Comparison of ENCODE assay signal across 21 cellular contexts in the genomic region with DNA sequence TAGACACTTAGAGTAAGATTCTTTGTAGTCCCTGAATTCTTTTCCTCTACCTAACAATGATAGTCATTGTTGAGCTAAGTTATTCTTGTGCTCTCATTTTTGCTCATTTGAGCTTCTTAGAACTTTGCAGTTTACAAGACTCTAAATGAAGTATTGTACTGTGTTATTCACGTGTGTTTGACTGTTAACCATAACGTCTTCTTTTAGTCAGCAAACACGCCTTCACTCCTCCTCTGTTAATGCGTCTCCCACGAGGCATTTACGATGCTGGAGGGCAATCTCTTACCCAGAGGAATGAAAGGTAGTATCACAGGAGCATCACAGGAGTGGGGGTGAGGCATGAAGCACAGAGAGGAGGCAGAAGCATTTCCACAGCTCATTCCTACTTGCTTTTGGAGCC. TPM values are rescaled to one million over a fixed set of nuclear protein-coding genes. Genes with fewer than 3 reads are reported as not detected.
A peak's percentile ranks its signal among the peaks of the same experiment; 100 is the strongest.
DNase-seq lines count a peak whose midpoint lies in the region; ATAC-seq and TF ChIP-seq lines count a peak whose summit lies in the region.
"Had no signal": no experiment of that assay in that cellular context is flagged by ENCODE, and none has a peak within 500 bp of the region (broad histone marks: within the 10 kb centered on the region; RNA-seq: fewer than 3 reads in every experiment).

No MANE protein-coding gene starts in this region.

- CTCF ChIA-PET in WTC11 (lab: Charles Lee): no interaction called here
- CTCF ChIA-PET in activated naive CD4-positive, alpha-beta T cell treated with anti-CD3 and anti-CD28 coated beads, Interleukin-2, amount 10 ng/mL, durations not matched to agents 7 days and 5 days (lab: Charles Lee): interaction anchor here (0.7 kb wide), 1 partner anchor 125 kb away, joined by 3 read pairs; no protein-coding TSS in a partner anchor

- no peaks in the 10 kb centered on the region for H3K27me3 ChIP-seq in suprapubic skin
- H3K27me3 ChIP-seq: BE2C had no signal

- H3K36me3 ChIP-seq in suprapubic skin: no peaks in the 10 kb centered on the region
- H3K36me3 ChIP-seq: BE2C had no signal

- no peaks in the 10 kb centered on the region for H3K9me3 ChIP-seq in suprapubic skin
- H3K9me3 ChIP-seq: BE2C, SK-N-SH had no signal

- H3K9me3 Mint-ChIP-seq in activated CD4-positive, alpha-beta T cell treated with anti-CD3 and anti-CD28 coated beads, Interleukin-2, amount 10 ng/mL, durations not matched to agents 24 days and 14 days: no peaks in the 10 kb centered on the region
- H3K9me3 Mint-ChIP-seq in WTC11: no peaks in the 10 kb centered on the region
- no peaks in the 10 kb centered on the region for H3K9me3 Mint-ChIP-seq in activated naive CD4-positive, alpha-beta T cell treated with anti-CD3 and anti-CD28 coated beads, Interleukin-2, amount 10 ng/mL, durations not matched to agents 7 days and 5 days
- no peaks in the 10 kb centered on the region for H3K9me3 Mint-ChIP-seq in activated T-helper 2 cell treated with anti-CD3 and anti-CD28 coated beads, Interferon-gamma antibody, Interleukin-2, Interleukin-4, amounts not matched to agents 10 μg/mL and 5 μg/mL and 100 μg/mL, durations not matched to agents 14 hours and 24 hours and 36 hours
- H3K9me3 Mint-ChIP-seq in activated naive CD8-positive, alpha-beta T cell treated with anti-CD3 and anti-CD28 coated beads, Interleukin-2, amount 50 U/mL, for 24 hours: no peaks in the 10 kb centered on the region
- H3K9me3 Mint-ChIP-seq: CD4-positive, alpha-beta T cell had no signal

- TF ChIP-seq POLR2A in suprapubic skin (IDR thresholded peaks at IDR 0.05): no peak

- POLR2A ChIA-PET in WTC11 (lab: Charles Lee): no interaction called here

- ATAC-seq in WTC11: no peak
- ATAC-seq in activated naive CD8-positive, alpha-beta T cell treated with anti-CD3 and anti-CD28 coated beads, Interleukin-2, amount 50 U/mL, for 24 hours: no peak
- ATAC-seq: Panc1, Right ventricle myocardium inferior had no signal

- no peak overlapping the region for H3K4me3 Mint-ChIP-seq in activated CD4-positive, alpha-beta T cell treated with anti-CD3 and anti-CD28 coated beads, Interleukin-2, amount 10 ng/mL, durations not matched to agents 24 days and 14 days
- H3K4me3 Mint-ChIP-seq in WTC11: no peak overlapping the region
- H3K4me3 Mint-ChIP-seq in activated naive CD4-positive, alpha-beta T cell treated with anti-CD3 and anti-CD28 coated beads, Interleukin-2, amount 10 ng/mL, durations not matched to agents 7 days and 5 days: no peak overlapping the region
- H3K4me3 Mint-ChIP-seq in activated T-helper 2 cell treated with anti-CD3 and anti-CD28 coated beads, Interferon-gamma antibody, Interleukin-2, Interleukin-4, amounts not matched to agents 10 μg/mL and 5 μg/mL and 100 μg/mL, durations not matched to agents 14 hours and 24 hours and 36 hours (ENCODE audit: low read depth): no peak overlapping the region
- no peak overlapping the region for H3K4me3 Mint-ChIP-seq in activated naive CD8-positive, alpha-beta T cell treated with anti-CD3 and anti-CD28 coated beads, Interleukin-2, amount 50 U/mL, for 24 hours
- H3K4me3 Mint-ChIP-seq: CD4-positive, alpha-beta T cell had no signal

- WGBS in suprapubic skin: 46% methylated on average over 6 of the region's 6 CpGs

- no peak for TF ChIP-seq EP300 in suprapubic skin (IDR thresholded peaks at IDR 0.05)

- peak; percentile 45 for DNase-seq in activated CD4-positive, alpha-beta T cell treated with anti-CD3 and anti-CD28 coated beads, Interleukin-2, amount 10 ng/mL, durations not matched to agents 24 days and 14 days
- no peak for DNase-seq in activated CD4-positive, alpha-beta T cell treated with anti-CD3 and anti-CD28 coated beads, Interleukin-2, amount 50 U/mL, for 48 hours
- DNase-seq in WTC11 (ENCODE audit: low spot score) (no peak), islet precursor cell (peak; percentile 83), suprapubic skin (ENCODE audit: low spot score in 2 of 2) (no peak)
- no peak for DNase-seq in activated naive CD4-positive, alpha-beta T cell treated with anti-CD3 and anti-CD28 coated beads, Interleukin-2, amount 10 ng/mL, durations not matched to agents 7 days and 5 days
- no peak for DNase-seq in activated T-helper 2 cell treated with anti-CD3 and anti-CD28 coated beads, Interferon-gamma antibody, Interleukin-2, Interleukin-4, amounts not matched to agents 10 μg/mL and 5 μg/mL and 100 μg/mL, durations not matched to agents 14 hours and 24 hours and 36 hours (ENCODE audit: low spot score)
- no peak for DNase-seq in activated naive CD8-positive, alpha-beta T cell treated with anti-CD3 and anti-CD28 coated beads, Interleukin-2, amount 50 U/mL, for 24 hours
- DNase-seq: 8988T; BE2C; Calu3; CD4-positive, alpha-beta T cell; DMS53; GM23248; KBM-7; NCI-H1436 treated with DMSO at 0.1 percent for 48 hours; NCI-H2081; SK-N-SH had no signal

- no peak overlapping the region for H3K27ac Mint-ChIP-seq in activated CD4-positive, alpha-beta T cell treated with anti-CD3 and anti-CD28 coated beads, Interleukin-2, amount 10 ng/mL, durations not matched to agents 24 days and 14 days
- H3K27ac Mint-ChIP-seq in WTC11: peak overlapping the region; percentile 27; the same call in 1 of the 2 replicates
- H3K27ac Mint-ChIP-seq in activated naive CD4-positive, alpha-beta T cell treated with anti-CD3 and anti-CD28 coated beads, Interleukin-2, amount 10 ng/mL, durations not matched to agents 7 days and 5 days: no peak overlapping the region
- H3K27ac Mint-ChIP-seq in activated T-helper 2 cell treated with anti-CD3 and anti-CD28 coated beads, Interferon-gamma antibody, Interleukin-2, Interleukin-4, amounts not matched to agents 10 μg/mL and 5 μg/mL and 100 μg/mL, durations not matched to agents 14 hours and 24 hours and 36 hours: no peak overlapping the region
- no peak overlapping the region for H3K27ac Mint-ChIP-seq in activated naive CD8-positive, alpha-beta T cell treated with anti-CD3 and anti-CD28 coated beads, Interleukin-2, amount 50 U/mL, for 24 hours
- H3K27ac Mint-ChIP-seq: CD4-positive, alpha-beta T cell had no signal

- H3K4me1 ChIP-seq in suprapubic skin: no peaks in the 10 kb centered on the region
- H3K4me1 ChIP-seq: BE2C had no signal

- intact Hi-C loops in activated CD4-positive, alpha-beta T cell treated with anti-CD3 and anti-CD28 coated beads, Interleukin-2, amount 10 ng/mL, durations not matched to agents 24 days and 14 days (cut with micrococcal nuclease): loop anchor here (10.0 kb wide), 1 partner anchor 122 kb away; no protein-coding TSS in a partner anchor
- intact Hi-C loops in activated T-helper 2 cell treated with anti-CD3 and anti-CD28 coated beads, Interferon-gamma antibody, Interleukin-2, Interleukin-4, amounts not matched to agents 10 μg/mL and 5 μg/mL and 100 μg/mL, durations not matched to agents 14 hours and 24 hours and 36 hours (cut with micrococcal nuclease): loop anchor here (10.0 kb wide), 1 partner anchor 132 kb away; no protein-coding TSS in a partner anchor

- H3K4me3 ChIP-seq in suprapubic skin: no peak overlapping the region
- H3K4me3 ChIP-seq: GM23248 had no signal

- no peaks in the 10 kb centered on the region for H3K36me3 Mint-ChIP-seq in activated CD4-positive, alpha-beta T cell treated with anti-CD3 and anti-CD28 coated beads, Interleukin-2, amount 10 ng/mL, durations not matched to agents 24 days and 14 days (ENCODE audit: low read depth)
- H3K36me3 Mint-ChIP-seq in WTC11: no peaks in the 10 kb centered on the region
- no peaks in the 10 kb centered on the region for H3K36me3 Mint-ChIP-seq in activated naive CD4-positive, alpha-beta T cell treated with anti-CD3 and anti-CD28 coated beads, Interleukin-2, amount 10 ng/mL, durations not matched to agents 7 days and 5 days
- no peaks in the 10 kb centered on the region for H3K36me3 Mint-ChIP-seq in activated T-helper 2 cell treated with anti-CD3 and anti-CD28 coated beads, Interferon-gamma antibody, Interleukin-2, Interleukin-4, amounts not matched to agents 10 μg/mL and 5 μg/mL and 100 μg/mL, durations not matched to agents 14 hours and 24 hours and 36 hours (ENCODE audit: low read depth)
- H3K36me3 Mint-ChIP-seq in activated naive CD8-positive, alpha-beta T cell treated with anti-CD3 and anti-CD28 coated beads, Interleukin-2, amount 50 U/mL, for 24 hours (ENCODE audit: low read depth): no peaks in the 10 kb centered on the region

- no peaks in the 10 kb centered on the region for H3K4me1 Mint-ChIP-seq in activated CD4-positive, alpha-beta T cell treated with anti-CD3 and anti-CD28 coated beads, Interleukin-2, amount 10 ng/mL, durations not matched to agents 24 days and 14 days
- peaks cover 4% of the 10 kb centered on the region for H3K4me1 Mint-ChIP-seq in WTC11
- no peaks in the 10 kb centered on the region for H3K4me1 Mint-ChIP-seq in activated naive CD4-positive, alpha-beta T cell treated with anti-CD3 and anti-CD28 coated beads, Interleukin-2, amount 10 ng/mL, durations not matched to agents 7 days and 5 days
- peaks cover 14% of the 10 kb centered on the region for H3K4me1 Mint-ChIP-seq in activated T-helper 2 cell treated with anti-CD3 and anti-CD28 coated beads, Interferon-gamma antibody, Interleukin-2, Interleukin-4, amounts not matched to agents 10 μg/mL and 5 μg/mL and 100 μg/mL, durations not matched to agents 14 hours and 24 hours and 36 hours (ENCODE audit: low read depth)
- H3K4me1 Mint-ChIP-seq in activated naive CD8-positive, alpha-beta T cell treated with anti-CD3 and anti-CD28 coated beads, Interleukin-2, amount 50 U/mL, for 24 hours: no peaks in the 10 kb centered on the region

- no peak overlapping the region for H3K27ac ChIP-seq in suprapubic skin
- H3K27ac ChIP-seq: GM23248 had no signal

- no peak for TF ChIP-seq CTCF in WTC11 (IDR thresholded peaks at IDR 0.05)
- no peak for TF ChIP-seq CTCF in suprapubic skin (IDR thresholded peaks at IDR 0.05)

- peaks cover 28% of the 10 kb centered on the region for H3K27me3 Mint-ChIP-seq in activated CD4-positive, alpha-beta T cell treated with anti-CD3 and anti-CD28 coated beads, Interleukin-2, amount 10 ng/mL, durations not matched to agents 24 days and 14 days
- H3K27me3 Mint-ChIP-seq in WTC11 (ENCODE audit: low read depth): no peaks in the 10 kb centered on the region
- peaks cover 16% of the 10 kb centered on the region for H3K27me3 Mint-ChIP-seq in activated naive CD4-positive, alpha-beta T cell treated with anti-CD3 and anti-CD28 coated beads, Interleukin-2, amount 10 ng/mL, durations not matched to agents 7 days and 5 days
- peaks cover 7% of the 10 kb centered on the region for H3K27me3 Mint-ChIP-seq in activated T-helper 2 cell treated with anti-CD3 and anti-CD28 coated beads, Interferon-gamma antibody, Interleukin-2, Interleukin-4, amounts not matched to agents 10 μg/mL and 5 μg/mL and 100 μg/mL, durations not matched to agents 14 hours and 24 hours and 36 hours (ENCODE audit: low read depth)
- no peaks in the 10 kb centered on the region for H3K27me3 Mint-ChIP-seq in activated naive CD8-positive, alpha-beta T cell treated with anti-CD3 and anti-CD28 coated beads, Interleukin-2, amount 50 U/mL, for 24 hours

RNA-seq across cellular contexts. Expression of a gene that starts 14.8 kb away (rescaled TPM):
- total RNA-seq in activated CD4-positive, alpha-beta T cell treated with anti-CD3 and anti-CD28 coated beads, Interleukin-2, amount 10 ng/mL, durations not matched to agents 24 days and 14 days: 2.5 and 3.0 TPM in 2 replicates
- total RNA-seq in WTC11 (2021) (0.07 TPM in 1 of 3 replicates, not detected in the others), suprapubic skin (1 to 10 TPM; 1.1 to 4.2 (median 2.4) TPM)
- total RNA-seq in activated T-helper 2 cell treated with anti-CD3 and anti-CD28 coated beads, Interferon-gamma antibody, Interleukin-2, Interleukin-4, amounts not matched to agents 10 μg/mL and 5 μg/mL and 100 μg/mL, durations not matched to agents 14 hours and 24 hours and 36 hours: 0.18 and 0.34 TPM in 2 replicates
- total RNA-seq: Calu3, GM23248, NCI-H460 had no signal

RNA-seq across cellular contexts. Expression of a gene that starts 23.5 kb away (rescaled TPM):
- 1.0 and 1.4 TPM in 2 replicates for total RNA-seq in activated CD4-positive, alpha-beta T cell treated with anti-CD3 and anti-CD28 coated beads, Interleukin-2, amount 10 ng/mL, durations not matched to agents 24 days and 14 days
- total RNA-seq in WTC11 (2021): 0.16 TPM in 1 of 3 replicates, not detected in the others
- total RNA-seq in activated T-helper 2 cell treated with anti-CD3 and anti-CD28 coated beads, Interferon-gamma antibody, Interleukin-2, Interleukin-4, amounts not matched to agents 10 μg/mL and 5 μg/mL and 100 μg/mL, durations not matched to agents 14 hours and 24 hours and 36 hours: 1.1 and 1.2 TPM in 2 replicates
- total RNA-seq in suprapubic skin: 10 to 100 TPM; 14.7 to 44.3 (median 30.9) TPM
- total RNA-seq: CD4-positive, alpha-beta T cell; NCI-H460; Right ventricle myocardium inferior had no signal

RNA-seq across cellular contexts. Expression of a gene that starts 36.2 kb away (rescaled TPM):
- total RNA-seq in activated CD4-positive, alpha-beta T cell treated with anti-CD3 and anti-CD28 coated beads, Interleukin-2, amount 10 ng/mL, durations not matched to agents 24 days and 14 days: not detected in 2 replicates
- total RNA-seq in WTC11 (2021): not detected in 3 replicates
- not detected in 2 replicates for total RNA-seq in activated T-helper 2 cell treated with anti-CD3 and anti-CD28 coated beads, Interferon-gamma antibody, Interleukin-2, Interleukin-4, amounts not matched to agents 10 μg/mL and 5 μg/mL and 100 μg/mL, durations not matched to agents 14 hours and 24 hours and 36 hours
- total RNA-seq in suprapubic skin: 1 to 10 TPM in 2 of 4 donors, under 1 TPM in 2; 0.53 to 3.4 (median 1.3) TPM
- total RNA-seq: Calu3, GM23248, NCI-H460 had no signal

Comparison
In these comparisons a context has a peak if more than half of its experiments do, and no peak if none do; other contexts are left out.
1. DNase-seq: peak in activated CD4-positive, alpha-beta T cell treated with anti-CD3 and anti-CD28 coated beads, Interleukin-2, amount 10 ng/mL, durations not matched to agents 24 days and 14 days (single experiment) and islet precursor cell (single experiment); none in activated CD4-positive, alpha-beta T cell treated with anti-CD3 and anti-CD28 coated beads, Interleukin-2, amount 50 U/mL, for 48 hours (0 of 2), WTC11 (single experiment), activated naive CD4-positive, alpha-beta T cell treated with anti-CD3 and anti-CD28 coated beads, Interleukin-2, amount 10 ng/mL, durations not matched to agents 7 days and 5 days (single experiment), activated T-helper 2 cell treated with anti-CD3 and anti-CD28 coated beads, Interferon-gamma antibody, Interleukin-2, Interleukin-4, amounts not matched to agents 10 μg/mL and 5 μg/mL and 100 μg/mL, durations not matched to agents 14 hours and 24 hours and 36 hours (single experiment), activated naive CD8-positive, alpha-beta T cell treated with anti-CD3 and anti-CD28 coated beads, Interleukin-2, amount 50 U/mL, for 24 hours (single experiment) and suprapubic skin (0 of 2).